8 cellular contexts compared by ENCODE assay signal in genomic region chr11:6737872-6738466, GRCh38. TPM values are rescaled to one million over a fixed set of nuclear protein-coding genes. Genes with fewer than 3 reads are reported as not detected.
DNase-seq lines count a peak whose midpoint lies in the region; ATAC-seq, FAIRE-seq and TF ChIP-seq lines count a peak whose summit lies in the region.

No MANE protein-coding gene starts in this region.

- WGBS in heart left ventricle, 4 donors: 14 to 31% (median 20%) methylated on average over 2 of the region's 2 CpGs

- no peak for FAIRE-seq in D721Med (lab: Jason Lieb, UNC)

- intact Hi-C loops in Panc1 (cut with micrococcal nuclease; ENCODE audit: unreplicated experiment) (loop anchor here (2.0 kb wide), 1 partner anchor 19 kb away; no protein-coding TSS in a partner anchor), heart left ventricle (cut with DNase I) (loop anchor here in 3 of 10 donors (2.0 kb wide), 2 partner anchors 17 to 19 kb away; no protein-coding TSS in a partner anchor), sciatic nerve (cut with DNase I) (no loop called here)

- H3K27ac ChIP-seq in Panc1 (ENCODE audit: low read length) (no peak overlapping the region), heart left ventricle (no peak overlapping the region)

- ATAC-seq in GM19372 (IDR thresholded peaks at IDR 0.05; ENCODE audit: low read depth, unreplicated experiment) (peak; percentile 85), HG03378 (IDR thresholded peaks at IDR 0.05; ENCODE audit: unreplicated experiment) (peak; percentile 83), Panc1 (peak; percentile 93), heart left ventricle (peak in 3 of 4 donors; percentile 39 to 68 (median 63)), sciatic nerve (no peak)

- in situ Hi-C loops in Panc1 (cut with HindIII; ENCODE audit: low pct_unique_long_range_greater_than_20kb, low sequenced_read_pairs): no loop called here

- no peaks in the 10 kb centered on the region for H3K9me3 ChIP-seq in Panc1 (ENCODE audit: control insufficient read depth, insufficient read depth, low read depth, low read length)
- peaks cover 0 to 7% (median 0%) of the 10 kb centered on the region in 12 donors for H3K9me3 ChIP-seq in heart left ventricle

- H3K27me3 ChIP-seq in Panc1 (ENCODE audit: control insufficient read depth, insufficient read depth, low read length) (peaks cover 9% of the 10 kb centered on the region; the same call in 1 of the 2 replicates), heart left ventricle (no peaks in the 10 kb centered on the region)

- H3K36me3 ChIP-seq in Panc1 (ENCODE audit: control insufficient read depth, insufficient read depth, low read length) (no peaks in the 10 kb centered on the region), heart left ventricle (peaks cover 0 to 9% (median 4%) of the 10 kb centered on the region in 9 donors)

- H3K4me3 ChIP-seq in Panc1 (ENCODE audit: low read depth in 2 of 2, low read length in 2 of 2): no peak overlapping the region
- H3K4me3 ChIP-seq in heart left ventricle: no peak overlapping the region

- peak; percentile 57 for TF ChIP-seq CTCF in D721Med (IDR thresholded peaks at IDR 0.05; ENCODE audit: insufficient read depth, missing control alignments)
- TF ChIP-seq CTCF in Panc1 (IDR thresholded peaks at IDR 0.05): peak; percentile 93
- TF ChIP-seq CTCF in heart left ventricle (IDR thresholded peaks at IDR 0.05): peak; percentile 55 to 73 (median 63)

- DNase-seq in D721Med (ENCODE audit: insufficient read length, low spot score) (no peak), Panc1 (ENCODE audit: low read depth, low spot score) (no peak), heart left ventricle (peak in 1 of 5 donors; percentile 38), sciatic nerve (ENCODE audit: low spot score) (no peak)
- DNase-seq in activated effector memory CD4-positive, alpha-beta T cell treated with Interleukin-2 at 50 U/mL for 16 hours: peak; percentile 27
- DNase-seq in stimulated activated CD4-positive, alpha-beta T cell treated with anti-CD3 and anti-CD28 coated beads, Interleukin-12 subunit alpha, Interleukin-12 subunit beta, amount 100 ng/mL, for 4 hours: peak; percentile 50

- no TSS peak for BruUV-seq in Panc1 (replicated peaks; lab: Mats Ljungman, UMichigan)

- POLR2A ChIA-PET in Panc1 (lab: Charles Lee): interaction anchor here (0.6 kb wide), 1 partner anchor 9 kb away, joined by 3 read pairs; no protein-coding TSS in a partner anchor

- CTCF ChIA-PET in Panc1 (lab: Charles Lee): interaction anchor here (0.6 to 2.5 kb wide), 5 partner anchors 10 to 359 kb away, joined by 4 to 16 read pairs (median 8); no protein-coding TSS in a partner anchor

- no peak for TF ChIP-seq POLR2A in heart left ventricle (IDR thresholded peaks at IDR 0.05)

- H3K4me1 ChIP-seq in Panc1 (ENCODE audit: control insufficient read depth, insufficient read depth, low read length): 0 out of 2 replicates have a peak, but pooled peaks cover 3% of the 10 kb centered on the region
- peaks cover 0 to 79% (median 0%) of the 10 kb centered on the region in 12 donors for H3K4me1 ChIP-seq in heart left ventricle

RNA-seq across cellular contexts. Expression of gene OR2AG2, which starts 33.8 kb away (rescaled TPM):
- total RNA-seq in Panc1 (2021; ENCODE audit: unreplicated experiment) (0.18 TPM), heart left ventricle (not detected), sciatic nerve (not detected)
- 0.11 TPM for polyA plus RNA-seq in Panc1 (2012; ENCODE audit: insufficient read length)
- polyA plus RNA-seq in heart left ventricle: under 1 TPM in 1 of 2 donors, not detected in 1; 0.01 TPM

RNA-seq across cellular contexts. Expression of gene OR2AG1, which starts 44.9 kb away (rescaled TPM):
- total RNA-seq in Panc1 (2021; ENCODE audit: unreplicated experiment): not detected
- not detected for polyA plus RNA-seq in Panc1 (2012; ENCODE audit: insufficient read length)
- not detected for total RNA-seq in heart left ventricle
- polyA plus RNA-seq in heart left ventricle: not detected
- total RNA-seq in sciatic nerve: not detected

RNA-seq across cellular contexts. Expression of gene MRPL17, which starts 54.8 kb away (rescaled TPM):
- total RNA-seq in Panc1 (2021; ENCODE audit: unreplicated experiment) (115 TPM), heart left ventricle (10 to 100 TPM; 31.0 to 58.0 (median 47.7) TPM), sciatic nerve (25.5 TPM)
- 168 TPM for polyA plus RNA-seq in Panc1 (2012; ENCODE audit: insufficient read length)
- 10 to 100 TPM; 56.8 to 70.9 TPM for polyA plus RNA-seq in heart left ventricle

Comparison
In these comparisons a context has a peak if more than half of its experiments do, and no peak if none do; other contexts are left out.
1. DNase-seq: peak in activated effector memory CD4-positive, alpha-beta T cell treated with Interleukin-2 at 50 U/mL for 16 hours (single experiment) and stimulated activated CD4-positive, alpha-beta T cell treated with anti-CD3 and anti-CD28 coated beads, Interleukin-12 subunit alpha, Interleukin-12 subunit beta, amount 100 ng/mL, for 4 hours (single experiment); none in D721Med (single experiment), Panc1 (single experiment) and sciatic nerve (single experiment).
2. Peak in every context shown above with its lines, with median percentiles within 50 percentile points of each other: CTCF ChIP-seq.